ENCODE assay signal across 1 cellular context in the genomic region with DNA sequence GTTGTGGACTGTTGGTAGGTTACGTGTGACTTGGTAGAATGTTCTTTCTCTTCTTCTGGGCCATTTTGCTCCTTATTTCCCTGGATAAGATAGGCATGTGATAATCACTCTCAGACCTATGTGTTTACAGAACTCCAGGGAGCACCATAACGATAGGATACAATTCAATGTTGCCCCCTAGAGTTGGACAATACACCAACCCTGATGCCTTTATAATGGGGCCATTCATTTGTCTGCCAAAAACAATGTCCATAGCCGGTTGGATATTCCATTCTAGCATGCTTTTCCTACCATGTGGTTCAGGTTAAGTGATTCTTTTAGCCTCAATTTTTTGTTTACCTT.
TF ChIP-seq lines count a peak whose summit lies in the region.

No MANE protein-coding gene starts in this region.

TF ChIP-seq in HCT116, 20 proteins besides CTCF, POLR2A, EP300 and RAD21 (continued from another document):
- TF ChIP-seq, protein P1, sequence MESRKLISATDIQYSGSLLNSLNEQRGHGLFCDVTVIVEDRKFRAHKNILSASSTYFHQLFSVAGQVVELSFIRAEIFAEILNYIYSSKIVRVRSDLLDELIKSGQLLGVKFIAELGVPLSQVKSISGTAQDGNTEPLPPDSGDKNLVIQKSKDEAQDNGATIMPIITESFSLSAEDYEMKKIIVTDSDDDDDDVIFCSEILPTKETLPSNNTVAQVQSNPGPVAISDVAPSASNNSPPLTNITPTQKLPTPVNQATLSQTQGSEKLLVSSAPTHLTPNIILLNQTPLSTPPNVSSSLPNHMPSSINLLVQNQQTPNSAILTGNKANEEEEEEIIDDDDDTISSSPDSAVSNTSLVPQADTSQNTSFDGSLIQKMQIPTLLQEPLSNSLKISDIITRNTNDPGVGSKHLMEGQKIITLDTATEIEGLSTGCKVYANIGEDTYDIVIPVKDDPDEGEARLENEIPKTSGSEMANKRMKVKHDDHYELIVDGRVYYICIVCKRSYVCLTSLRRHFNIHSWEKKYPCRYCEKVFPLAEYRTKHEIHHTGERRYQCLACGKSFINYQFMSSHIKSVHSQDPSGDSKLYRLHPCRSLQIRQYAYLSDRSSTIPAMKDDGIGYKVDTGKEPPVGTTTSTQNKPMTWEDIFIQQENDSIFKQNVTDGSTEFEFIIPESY (IDR thresholded peaks at IDR 0.05; ENCODE audit: extremely low read depth, insufficient replicate concordance, low read length) = no peak
- TF ChIP-seq ZNF274 (IDR thresholded peaks at IDR 0.05; ENCODE audit: low read depth, low read length) = no peak
- TF ChIP-seq, protein P2, sequence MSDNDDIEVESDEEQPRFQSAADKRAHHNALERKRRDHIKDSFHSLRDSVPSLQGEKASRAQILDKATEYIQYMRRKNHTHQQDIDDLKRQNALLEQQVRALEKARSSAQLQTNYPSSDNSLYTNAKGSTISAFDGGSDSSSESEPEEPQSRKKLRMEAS (IDR thresholded peaks at IDR 0.05) = no peak
